Comparison of ENCODE assay signal across 12 cellular contexts in genomic region chr6:27161115-27161514, GRCh38.
DNase-seq lines count a peak whose midpoint lies in the region; ATAC-seq and TF ChIP-seq lines count a peak whose summit lies in the region.
"Had no signal": no experiment of that assay in that cellular context is flagged by ENCODE, and none has a peak within 500 bp of the region (broad histone marks: within the 10 kb centered on the region; RNA-seq: fewer than 3 reads in every experiment).

No MANE protein-coding gene starts in this region.

- H4K8ac ChIP-seq in H9 (replicated peaks; ENCODE audit: insufficient read length, low read depth, low read length): no peak overlapping the region

- H3K27me3 ChIP-seq in DND-41 (ENCODE audit: insufficient read depth, low read length, poor library complexity) (no peaks in the 10 kb centered on the region), H9 (ENCODE audit: insufficient read depth, low read length) (no peaks in the 10 kb centered on the region)
- H3K27me3 ChIP-seq: BE2C had no signal

- H2BK15ac ChIP-seq in H9 (ENCODE audit: low read depth, low read length): no peak overlapping the region

- H2BK5ac ChIP-seq in H9 (ENCODE audit: insufficient read length, low read length): no peak overlapping the region

- peaks cover 8% of the 10 kb centered on the region for H3K23me2 ChIP-seq in H9 (ENCODE audit: insufficient read length, low read depth, low read length, poor library complexity, severe bottlenecking)

- no peak overlapping the region for H3K4me2 ChIP-seq in DND-41 (ENCODE audit: insufficient read depth, low read length)
- peak overlapping the region; percentile 18 for H3K4me2 ChIP-seq in H9 (ENCODE audit: insufficient read depth, insufficient read length, low read length)

- no peak overlapping the region for H2AK5ac ChIP-seq in H9 (ENCODE audit: insufficient read length, low read length)

- no CpG with 5 or more reads among the region's 1 CpG for WGBS in H9 (ENCODE audit: extremely low coverage, insufficient read length, low lambda C conversion rate)

- TF ChIP-seq CTCF in DND-41 (IDR thresholded peaks at IDR 0.05; ENCODE audit: borderline replicate concordance, extremely low read depth, low read length, poor library complexity, severe bottlenecking) (no peak), H9 (conservative IDR thresholded peaks at IDR 0.05) (no peak), brain (conservative IDR thresholded peaks at IDR 0.05) (no peak), chondrocyte (IDR thresholded peaks at IDR 0.05) (no peak), GM13976 (IDR thresholded peaks at IDR 0.05; ENCODE audit: borderline replicate concordance, control extremely low read depth, extremely low read depth, insufficient read depth, missing control alignments) (no peak)

- H3K36me3 ChIP-seq in DND-41 (ENCODE audit: insufficient read depth, low read length): no peaks in the 10 kb centered on the region
- H3K36me3 ChIP-seq: BE2C had no signal

- H3K9me3 Mint-ChIP-seq in H9: peaks cover 0 to 5% of the 10 kb centered on the region in 2 experiments; a peak in 1 of 5 replicates
- peaks cover 0 to 5% (median 0%) of the 10 kb centered on the region in 5 experiments for H3K9me3 Mint-ChIP-seq in brain
- H3K9me3 Mint-ChIP-seq in chondrocyte (ENCODE audit: low read depth): no peaks in the 10 kb centered on the region
- H3K9me3 Mint-ChIP-seq: CD8-positive, alpha-beta T cell had no signal

- H3K14ac ChIP-seq in H9 (ENCODE audit: insufficient read depth, low read length): no peak overlapping the region

- no peak overlapping the region for H3K4me3 ChIP-seq in DND-41 (ENCODE audit: low read depth in 1 of 2, low read length in 2 of 2)

- peaks cover 7% of the 10 kb centered on the region; the same call in 1 of the 2 replicates for H3K4me1 ChIP-seq in DND-41 (ENCODE audit: insufficient read depth, low read length)
- peaks cover 3% of the 10 kb centered on the region; the same call in 1 of the 2 replicates for H3K4me1 ChIP-seq in H9 (ENCODE audit: insufficient read depth, low read length)
- H3K4me1 ChIP-seq: BE2C had no signal

- no peak overlapping the region for H4K5ac ChIP-seq in H9 (ENCODE audit: insufficient read length, low read depth, low read length)

- H3T11ph ChIP-seq in H9 (ENCODE audit: low read length): no peak overlapping the region

- no peaks in the 10 kb centered on the region; a peak in 1 of 7 replicates for H3K36me3 Mint-ChIP-seq in H9 (ENCODE audit: insufficient read depth in 1 of 3, low read depth in 3 of 3)
- H3K36me3 Mint-ChIP-seq in brain: no peaks in the 10 kb centered on the region
- no peaks in the 10 kb centered on the region for H3K36me3 Mint-ChIP-seq in chondrocyte (ENCODE audit: low read depth)

- H2BK12ac ChIP-seq in H9 (ENCODE audit: insufficient read length, low read depth, low read length): no peak overlapping the region

- H3K27ac Mint-ChIP-seq in H9 (peak overlapping the region in 2 of 3 experiments; percentile 81; a peak in 3 of 7 replicates), brain (no peak overlapping the region), chondrocyte (ENCODE audit: unreplicated experiment) (no peak overlapping the region)

- H3K4me1 Mint-ChIP-seq in H9 (peaks cover 16 to 31% of the 10 kb centered on the region in 2 experiments), brain (peaks cover 36% of the 10 kb centered on the region), chondrocyte (ENCODE audit: low read depth) (peaks cover 22% of the 10 kb centered on the region)

- H2BK120ac ChIP-seq in H9 (ENCODE audit: low read depth, low read length, poor library complexity, severe bottlenecking): no peak overlapping the region

- no peak overlapping the region for H2BK20ac ChIP-seq in H9 (ENCODE audit: low read depth, low read length, poor library complexity, severe bottlenecking)

- no peak overlapping the region for H3K18ac ChIP-seq in H9 (ENCODE audit: insufficient read length, low read depth, low read length)

- no peaks in the 10 kb centered on the region for H4K20me1 ChIP-seq in DND-41 (ENCODE audit: insufficient read depth, low read length)
- no peaks in the 10 kb centered on the region for H4K20me1 ChIP-seq in H9 (ENCODE audit: control insufficient read depth, insufficient read depth, insufficient read length)

- peaks cover 18% of the 10 kb centered on the region for H3K27me3 Mint-ChIP-seq in H9 (ENCODE audit: low read depth)
- peaks cover 11% of the 10 kb centered on the region for H3K27me3 Mint-ChIP-seq in brain
- no peaks in the 10 kb centered on the region for H3K27me3 Mint-ChIP-seq in chondrocyte (ENCODE audit: low read depth)

- H3K9ac ChIP-seq in DND-41 (ENCODE audit: low read depth, low read length): 0 out of 2 replicates have a peak overlapping the region, but pooled peaks have one; percentile 14
- H3K9ac ChIP-seq in H9 (ENCODE audit: extremely low read depth, insufficient read length, low read length): no peak overlapping the region

- no peak overlapping the region for H3K4ac ChIP-seq in H9 (ENCODE audit: low read depth, low read length)

- H3K79me2 ChIP-seq in DND-41 (ENCODE audit: insufficient read depth, low read length) (no peaks in the 10 kb centered on the region), H9 (ENCODE audit: insufficient read depth, low read length) (no peaks in the 10 kb centered on the region)

- no peak overlapping the region for H3K56ac ChIP-seq in H9 (ENCODE audit: insufficient read length, low read depth, low read length)

- no peak for DNase-seq in DND-41
- no peak for DNase-seq in H9
- peak; percentile 62 for DNase-seq in NCI-H526 treated with DMSO at 0.1 percent for 48 hours (lab: John Stamatoyannopoulos, UW)
- no peak for DNase-seq in posterior cingulate gyrus
- DNase-seq in chondrocyte (ENCODE audit: low spot score): no peak
- no peak for DNase-seq in GM13976 (ENCODE audit: low spot score)
- DNase-seq: BE2C; CD8-positive, alpha-beta T cell; NCI-H187; SIG-M5 had no signal

- ATAC-seq in DND-41 (ENCODE audit: insufficient read depth, low read depth) (no peak), GM19395 (IDR thresholded peaks at IDR 0.05; ENCODE audit: unreplicated experiment) (no peak)

- H3K4me3 Mint-ChIP-seq in H9 (peak overlapping the region in 1 of 2 experiments; percentile 61; a peak in 2 of 5 replicates), brain (peak overlapping the region in 4 of 5 experiments; percentile 69 to 77 (median 72)), chondrocyte (ENCODE audit: unreplicated experiment) (no peak overlapping the region)
- H3K4me3 Mint-ChIP-seq: CD8-positive, alpha-beta T cell had no signal

- H2AFZ ChIP-seq in DND-41 (ENCODE audit: low read depth, low read length) (0 out of 2 replicates have a peak overlapping the region, but pooled peaks have one; percentile 61), H9 (ENCODE audit: low read length) (no peak overlapping the region)

- H3K23ac ChIP-seq in H9 (ENCODE audit: insufficient read length, low read depth, low read length): no peak overlapping the region

- H3K27ac ChIP-seq in DND-41 (ENCODE audit: low read length): no peak overlapping the region
- peak overlapping the region; percentile 43 for H3K27ac ChIP-seq in H9 (ENCODE audit: insufficient read length, low read depth, low read length)

- H3K9me3 ChIP-seq in DND-41 (ENCODE audit: insufficient read depth, low read length, severe bottlenecking): no peaks in the 10 kb centered on the region
- H3K9me3 ChIP-seq in H9 (ENCODE audit: control insufficient read depth, low read depth, low read length): no peaks in the 10 kb centered on the region
- H3K9me3 ChIP-seq: BE2C had no signal

- in situ Hi-C loops in GM13976 (cut with MboI; ENCODE audit: low sequenced_read_pairs, unreplicated experiment): no loop called here

- H3K79me1 ChIP-seq in H9 (ENCODE audit: insufficient read depth, low read depth, low read length, poor library complexity, severe bottlenecking): no peaks in the 10 kb centered on the region

- intact Hi-C loops in posterior cingulate gyrus (cut with DNase I): no loop called here

- no peak overlapping the region for H4K91ac ChIP-seq in H9 (ENCODE audit: insufficient read length, low read depth, low read length)

Comparison
In these comparisons a context has a peak if more than half of its experiments do, and no peak if none do; other contexts are left out.
1. H3K27ac Mint-ChIP-seq: peak in H9 (2 of 3); none in brain (0 of 5) and chondrocyte (single experiment).